In genomic region chr19:49848938-49849337, GRCh38 we compare ENCODE assay signal across 15 cellular contexts. TPM values are rescaled to one million over a fixed set of nuclear protein-coding genes. Genes with fewer than 3 reads are reported as not detected.
DNase-seq lines count a peak whose midpoint lies in the region; ATAC-seq, FAIRE-seq and TF ChIP-seq lines count a peak whose summit lies in the region.
"Had no signal": no experiment of that assay in that cellular context is flagged by ENCODE, and none has a peak within 500 bp of the region (broad histone marks: within the 10 kb centered on the region; RNA-seq: fewer than 3 reads in every experiment).

No MANE protein-coding gene starts in this region.

- H3K4me1 Mint-ChIP-seq in CD14-positive monocyte (peaks cover 55% of the 10 kb centered on the region), H9 (peaks cover 22 to 27% of the 10 kb centered on the region in 2 experiments), naive B cell (peaks cover 31 to 75% (median 55%) of the 10 kb centered on the region in 3 donors)
- H3K4me1 Mint-ChIP-seq in T-helper 2 cell treated with Interferon-gamma antibody and Interleukin-4, amounts not matched to agents 5 μg/mL and 100 μg/mL, for 36 hours (ENCODE audit: low read depth) = peaks cover 32% of the 10 kb centered on the region

- H3K23me2 ChIP-seq in H9 (ENCODE audit: insufficient read length, low read depth, low read length, poor library complexity, severe bottlenecking) = peaks cover 10% of the 10 kb centered on the region

- no peak overlapping the region for H3K23ac ChIP-seq in H9 (ENCODE audit: insufficient read length, low read depth, low read length)

- H3K4me2 ChIP-seq in H9 (ENCODE audit: insufficient read depth, insufficient read length, low read length) = no peak overlapping the region

- H3K79me2 ChIP-seq in H9 (ENCODE audit: insufficient read depth, low read length) = peaks cover 9% of the 10 kb centered on the region; the same call in 1 of the 2 replicates

- no peak overlapping the region for H4K91ac ChIP-seq in H9 (ENCODE audit: insufficient read length, low read depth, low read length)

- H3K27ac Mint-ChIP-seq in CD14-positive monocyte (peak overlapping the region; percentile 64 to 90 (median 81)), H9 (no peak overlapping the region), naive B cell (peak overlapping the region in 2 of 6 donors; percentile 72 to 74)
- H3K27ac Mint-ChIP-seq in T-helper 2 cell treated with Interferon-gamma antibody and Interleukin-4, amounts not matched to agents 5 μg/mL and 100 μg/mL, for 36 hours = peak overlapping the region; percentile 42

- no peak for FAIRE-seq in H54 (lab: Jason Lieb, UNC)

- H3K4me1 ChIP-seq in H9 (ENCODE audit: insufficient read depth, low read length) = no peaks in the 10 kb centered on the region; the same call in 1 of the 2 replicates

- H2BK120ac ChIP-seq in H9 (ENCODE audit: low read depth, low read length, poor library complexity, severe bottlenecking) = no peak overlapping the region

- no peaks in the 10 kb centered on the region for H3K27me3 ChIP-seq in H9 (ENCODE audit: insufficient read depth, low read length)
- H3K27me3 ChIP-seq: gastroesophageal sphincter had no signal

- H2AFZ ChIP-seq in H9 (ENCODE audit: low read length) = no peak overlapping the region

- H3K36me3 Mint-ChIP-seq in CD14-positive monocyte (peaks cover 8 to 9% of the 10 kb centered on the region in 2 donors), H9 (ENCODE audit: insufficient read depth in 1 of 3, low read depth in 3 of 3) (peaks cover 25 to 34% (median 26%) of the 10 kb centered on the region in 3 experiments), naive B cell (no peaks in the 10 kb centered on the region)
- H3K36me3 Mint-ChIP-seq in T-helper 2 cell treated with Interferon-gamma antibody and Interleukin-4, amounts not matched to agents 5 μg/mL and 100 μg/mL, for 36 hours (ENCODE audit: low read depth) = peaks cover 5% of the 10 kb centered on the region

- H2BK20ac ChIP-seq in H9 (ENCODE audit: low read depth, low read length, poor library complexity, severe bottlenecking) = no peak overlapping the region

- TF ChIP-seq POLR2A in H54 (IDR thresholded peaks at IDR 0.05; ENCODE audit: low read depth, low read length) = no peak

- no CpG with 5 or more reads among the region's 3 CpGs for WGBS in H9 (ENCODE audit: extremely low coverage, insufficient read length, low lambda C conversion rate)

- no peak overlapping the region for H3K18ac ChIP-seq in H9 (ENCODE audit: insufficient read length, low read depth, low read length)

- H3K56ac ChIP-seq in H9 (ENCODE audit: insufficient read length, low read depth, low read length) = no peak overlapping the region

- H2BK5ac ChIP-seq in H9 (ENCODE audit: insufficient read length, low read length) = no peak overlapping the region

- H2BK12ac ChIP-seq in H9 (ENCODE audit: insufficient read length, low read depth, low read length) = no peak overlapping the region

- no peak overlapping the region for H4K5ac ChIP-seq in H9 (ENCODE audit: insufficient read length, low read depth, low read length)

- H3K79me1 ChIP-seq in H9 (ENCODE audit: insufficient read depth, low read depth, low read length, poor library complexity, severe bottlenecking) = peaks cover 9% of the 10 kb centered on the region

- H3K27me3 Mint-ChIP-seq in CD14-positive monocyte (ENCODE audit: low read depth in 3 of 3) (peaks cover 13 to 17% (median 14%) of the 10 kb centered on the region in 3 donors), H9 (ENCODE audit: low read depth) (no peaks in the 10 kb centered on the region; the same call in 1 of the 2 replicates), naive B cell (no peaks in the 10 kb centered on the region)
- H3K27me3 Mint-ChIP-seq in T-helper 2 cell treated with Interferon-gamma antibody and Interleukin-4, amounts not matched to agents 5 μg/mL and 100 μg/mL, for 36 hours (ENCODE audit: low read depth) = peaks cover 7% of the 10 kb centered on the region

- no peak overlapping the region for H4K8ac ChIP-seq in H9 (replicated peaks; ENCODE audit: insufficient read length, low read depth, low read length)

- TF ChIP-seq CTCF in CD14-positive monocyte (IDR thresholded peaks at IDR 0.05) (no peak), H9 (conservative IDR thresholded peaks at IDR 0.05) (no peak)

- intact Hi-C loops in CD14-positive monocyte (cut with micrococcal nuclease) = no loop called here

- H3K4ac ChIP-seq in H9 (ENCODE audit: low read depth, low read length) = no peak overlapping the region

- H4K20me1 ChIP-seq in H9 (ENCODE audit: control insufficient read depth, insufficient read depth, insufficient read length) = peaks cover 3% of the 10 kb centered on the region

- peaks cover 4 to 11% (median 8%) of the 10 kb centered on the region in 7 donors for H3K9me3 Mint-ChIP-seq in CD14-positive monocyte
- H3K9me3 Mint-ChIP-seq in H9 = peaks cover 0 to 4% of the 10 kb centered on the region in 2 experiments; a peak in 2 of 5 replicates
- peaks cover 8% of the 10 kb centered on the region for H3K9me3 Mint-ChIP-seq in T-helper 2 cell treated with Interferon-gamma antibody and Interleukin-4, amounts not matched to agents 5 μg/mL and 100 μg/mL, for 36 hours
- peaks cover 0 to 5% (median 0%) of the 10 kb centered on the region in 7 donors for H3K9me3 Mint-ChIP-seq in naive B cell

- H3K9me3 ChIP-seq in H9 (ENCODE audit: control insufficient read depth, low read depth, low read length) = no peaks in the 10 kb centered on the region
- H3K9me3 ChIP-seq: gastroesophageal sphincter, SK-N-SH had no signal

- no peak overlapping the region for H2BK15ac ChIP-seq in H9 (ENCODE audit: low read depth, low read length)

- H3K9ac ChIP-seq in H9 (ENCODE audit: extremely low read depth, insufficient read length, low read length) = no peak overlapping the region

- ATAC-seq in naive B cell (ENCODE audit: low read depth in 2 of 2) = no peak
- ATAC-seq: gastroesophageal sphincter had no signal

- no peak overlapping the region for H3T11ph ChIP-seq in H9 (ENCODE audit: low read length)

- H3K27ac ChIP-seq in H9 (ENCODE audit: insufficient read length, low read depth, low read length) = no peak overlapping the region
- H3K27ac ChIP-seq: gastroesophageal sphincter had no signal

- H3K4me3 Mint-ChIP-seq in CD14-positive monocyte (peak overlapping the region in 1 of 2 donors; percentile 28), H9 (peak overlapping the region; percentile 6 to 61; a peak in 2 of 5 replicates), naive B cell (peak overlapping the region; percentile 41 to 97 (median 71))
- H3K4me3 Mint-ChIP-seq in T-helper 2 cell treated with Interferon-gamma antibody and Interleukin-4, amounts not matched to agents 5 μg/mL and 100 μg/mL, for 36 hours = peak overlapping the region; percentile 66

- H2AK5ac ChIP-seq in H9 (ENCODE audit: insufficient read length, low read length) = no peak overlapping the region

- DNase-seq in CD14-positive monocyte (ENCODE audit: low spot score) = no peak
- no peak for DNase-seq in H9
- no peak for DNase-seq in T-helper 2 cell treated with Interferon-gamma antibody and Interleukin-4, amounts not matched to agents 5 μg/mL and 100 μg/mL, for 36 hours (ENCODE audit: low spot score)
- no peak for DNase-seq in naive B cell
- no peak for DNase-seq in glomerular visceral epithelial cell (ENCODE audit: extremely low spot score)
- DNase-seq in NCI-H524 (lab: John Stamatoyannopoulos, UW) = no peak
- DNase-seq in H54 (ENCODE audit: insufficient read length, low spot score) = no peak
- no peak for DNase-seq in superior temporal gyrus (ENCODE audit: extremely low spot score)
- DNase-seq: anterior cingulate cortex; C1 segment of cervical spinal cord; NCI-H1417 treated with DMSO at 0.1 percent for 48 hours; NCI-H69; SK-N-SH; stimulated activated CD4-positive, alpha-beta T cell treated with anti-CD3 and anti-CD28 coated beads, Interleukin-15, amount 100 ng/mL, for 24 hours had no signal

- H3K14ac ChIP-seq in H9 (ENCODE audit: insufficient read depth, low read length) = no peak overlapping the region

RNA-seq across cellular contexts. Expression of gene PTOV1, which starts 2.0 kb away (rescaled TPM):
- polyA plus RNA-seq in CD14-positive monocyte (10 to 100 TPM; 18.3 to 31.2 TPM), naive B cell (ENCODE audit: low read depth in 6 of 6) (10 to 100 TPM; 46.1 to 98.3 (median 60.3) TPM)
- total RNA-seq in H9 (2021) = 309 and 317 TPM in 2 replicates

RNA-seq across cellular contexts. Expression of gene PNKP, which starts 18.4 kb away (rescaled TPM):
- polyA plus RNA-seq in CD14-positive monocyte (10 to 100 TPM; 23.0 to 30.2 TPM), naive B cell (ENCODE audit: low read depth in 6 of 6) (10 to 100 TPM; 39.4 to 64.9 (median 49.8) TPM)
- 144 and 157 TPM in 2 replicates for total RNA-seq in H9 (2021)

RNA-seq across cellular contexts. Expression of gene AKT1S1, which starts 28.2 kb away (rescaled TPM):
- polyA plus RNA-seq in CD14-positive monocyte (1 to 10 TPM; 5.4 to 6.6 TPM), naive B cell (ENCODE audit: low read depth in 6 of 6) (1 to 10 TPM; 1.5 to 6.0 (median 3.2) TPM)
- total RNA-seq in H9 (2021) = 43.5 and 44.6 TPM in 2 replicates

RNA-seq across cellular contexts. Expression of gene TBC1D17, which starts 28.6 kb away (rescaled TPM):
- polyA plus RNA-seq in CD14-positive monocyte (1 to 10 TPM; 3.1 to 4.5 TPM), naive B cell (ENCODE audit: low read depth in 6 of 6) (10 to 100 TPM; 10.5 to 20.6 (median 12.3) TPM)
- 33.6 and 33.9 TPM in 2 replicates for total RNA-seq in H9 (2021)

RNA-seq across cellular contexts. Expression of gene MED25, which starts 30.8 kb away (rescaled TPM):
- polyA plus RNA-seq in CD14-positive monocyte = 10 to 100 TPM; 13.9 to 18.5 TPM
- total RNA-seq in H9 (2021) = 76.7 and 77.5 TPM in 2 replicates
- 10 to 100 TPM; 21.2 to 49.7 (median 28.9) TPM for polyA plus RNA-seq in naive B cell (ENCODE audit: low read depth in 6 of 6)

Comparison
In these comparisons a context has a peak if more than half of its experiments do, and no peak if none do; other contexts are left out.
1. H3K27ac Mint-ChIP-seq: peak in CD14-positive monocyte (7 of 7) and T-helper 2 cell treated with Interferon-gamma antibody and Interleukin-4, amounts not matched to agents 5 μg/mL and 100 μg/mL, for 36 hours (single experiment); none in H9 (0 of 3).